ENCODE assay signal across 17 cellular contexts in the genomic region with DNA sequence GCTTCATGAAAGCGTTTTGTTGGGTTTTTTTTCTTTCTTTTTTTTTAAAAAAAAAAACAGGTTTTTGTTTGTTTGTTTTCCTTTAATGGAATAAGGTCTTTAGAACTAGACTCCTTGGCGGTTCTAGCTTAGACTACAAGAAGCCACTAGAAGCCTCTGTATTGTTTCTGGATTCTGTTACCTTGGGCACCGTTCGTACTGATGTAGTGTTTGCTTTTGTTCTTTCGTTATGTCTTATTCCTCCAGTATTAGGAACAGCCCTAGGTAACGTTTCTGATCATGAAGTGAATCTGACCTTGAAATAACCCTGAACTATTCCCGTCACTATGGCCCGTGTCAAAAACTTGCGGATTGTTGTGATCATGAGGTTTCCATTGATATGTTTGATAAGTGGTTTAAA.
DNase-seq lines count a peak whose midpoint lies in the region; ATAC-seq, FAIRE-seq and TF ChIP-seq lines count a peak whose summit lies in the region.
"Had no signal": no experiment of that assay in that cellular context is flagged by ENCODE, and none has a peak within 500 bp of the region (broad histone marks: within the 10 kb centered on the region; RNA-seq: fewer than 3 reads in every experiment).

No MANE protein-coding gene starts in this region.

- DNase-seq in D721Med (ENCODE audit: insufficient read length, low spot score): no peak
- no peak for DNase-seq in GM19239 (ENCODE audit: insufficient read length, low spot score)
- DNase-seq in left lung: no peak
- DNase-seq in activated T-cell treated with anti-CD3 and anti-CD28 coated beads, Interleukin-2, amount 50 U/mL, for 72 hours: no peak
- no peak for DNase-seq in activated CD8-positive, alpha-beta memory T cell treated with anti-CD3 and anti-CD28 coated beads, Interleukin-2, amount 50 U/mL, for 48 hours
- DNase-seq: C1 segment of cervical spinal cord; Calu3; CD4-positive, alpha-beta memory T cell; COR-L47; DMS153; DND-41; H9 had no signal

- FAIRE-seq in D721Med (lab: Jason Lieb, UNC) (peak; percentile 98), GM19239 (lab: Jason Lieb, UNC) (peak; percentile 14)
- FAIRE-seq: G401.6, GM12892 had no signal

- ATAC-seq in left lung: peak; percentile 84
- ATAC-seq in activated T-cell treated with anti-CD3 and anti-CD28 coated beads, Interleukin-2, amount 50 U/mL, for 72 hours (replicated peaks in 1 of 2): no peak
- no peak for ATAC-seq in HG02623 (IDR thresholded peaks at IDR 0.05; ENCODE audit: unreplicated experiment)
- ATAC-seq: GM23338, HCT116 had no signal

- no peaks in the 10 kb centered on the region for H3K36me3 Mint-ChIP-seq in activated T-cell treated with anti-CD3 and anti-CD28 coated beads, Interleukin-2, amount 50 U/mL, for 72 hours (ENCODE audit: insufficient read depth in 2 of 2)

- no peak overlapping the region for H3K4me3 Mint-ChIP-seq in activated T-cell treated with anti-CD3 and anti-CD28 coated beads, Interleukin-2, amount 50 U/mL, for 72 hours
- H3K4me3 Mint-ChIP-seq: CD4-positive, alpha-beta memory T cell; GM23338; H9 had no signal

- no peaks in the 10 kb centered on the region for H3K9me3 Mint-ChIP-seq in activated T-cell treated with anti-CD3 and anti-CD28 coated beads, Interleukin-2, amount 50 U/mL, for 72 hours
- H3K9me3 Mint-ChIP-seq: GM23338, H9 had no signal

- no peaks in the 10 kb centered on the region for H3K27me3 ChIP-seq in left lung

- no peaks in the 10 kb centered on the region for H3K4me1 ChIP-seq in left lung

- no peak overlapping the region for H3K4me3 ChIP-seq in left lung
- H3K4me3 ChIP-seq: GM23338 had no signal

- H3K27ac Mint-ChIP-seq in activated T-cell treated with anti-CD3 and anti-CD28 coated beads, Interleukin-2, amount 50 U/mL, for 72 hours: no peak overlapping the region
- H3K27ac Mint-ChIP-seq: CD4-positive, alpha-beta memory T cell; GM23338; H9 had no signal

- intact Hi-C loops in left lung (cut with DNase I): no loop called here

- no peaks in the 10 kb centered on the region for H3K36me3 ChIP-seq in left lung

- no peak overlapping the region for H3K27ac ChIP-seq in left lung

- no peaks in the 10 kb centered on the region for H3K9me3 ChIP-seq in left lung

- TF ChIP-seq CTCF in D721Med (IDR thresholded peaks at IDR 0.05; ENCODE audit: insufficient read depth, missing control alignments): no peak
- TF ChIP-seq CTCF in left lung (IDR thresholded peaks at IDR 0.05): no peak

- no peaks in the 10 kb centered on the region for H3K4me1 Mint-ChIP-seq in activated T-cell treated with anti-CD3 and anti-CD28 coated beads, Interleukin-2, amount 50 U/mL, for 72 hours (ENCODE audit: low read depth)

- no peaks in the 10 kb centered on the region for H3K27me3 Mint-ChIP-seq in activated T-cell treated with anti-CD3 and anti-CD28 coated beads, Interleukin-2, amount 50 U/mL, for 72 hours (ENCODE audit: low read depth)
- H3K27me3 Mint-ChIP-seq: CD4-positive, alpha-beta memory T cell had no signal
